Comparison of ENCODE assay signal across 14 cellular contexts in genomic region chr11:72971211-72971610, GRCh38.
"Had no signal": no experiment of that assay in that cellular context is flagged by ENCODE, and none has a peak within 500 bp of the region (broad histone marks: within the 10 kb centered on the region; RNA-seq: fewer than 3 reads in every experiment).

No MANE protein-coding gene starts in this region.

- H3K4me1 ChIP-seq: neural progenitor cell, parathyroid adenoma had no signal

- H2AFZ ChIP-seq: neural progenitor cell, parathyroid adenoma had no signal

- H3K9me3 ChIP-seq: esophagus squamous epithelium, transverse colon had no signal

- H3K27me3 ChIP-seq: esophagus squamous epithelium, neural progenitor cell, transverse colon had no signal

- H3K79me2 ChIP-seq: parathyroid adenoma had no signal

- H3K27ac ChIP-seq: esophagus squamous epithelium, neural progenitor cell, parathyroid adenoma, transverse colon had no signal

- H3K36me3 ChIP-seq: neural progenitor cell, transverse colon had no signal

- H3K4me2 ChIP-seq: neural progenitor cell had no signal

- H3K9ac ChIP-seq: neural progenitor cell, parathyroid adenoma had no signal

- FAIRE-seq: kidney, TTC549 had no signal

- DNase-seq: activated CD8-positive, alpha-beta memory T cell treated with anti-CD3 and anti-CD28 coated beads, Interleukin-2, amount 50 U/mL, for 48 hours; cortex of kidney; effector CD4-positive, alpha-beta T cell; esophagus squamous epithelium; hypothalamus; kidney; left ventricle myocardium superior; mesendoderm; stimulated activated CD4-positive, alpha-beta T cell treated with anti-CD3 and anti-CD28 coated beads, Interleukin-4, amount 100 ng/mL, for 1 hour; transverse colon had no signal

- ATAC-seq: left ventricle myocardium superior, WTC11 had no signal

- H3K4me3 ChIP-seq: esophagus squamous epithelium, neural progenitor cell, transverse colon had no signal
